28 cellular contexts compared by ENCODE assay signal in genomic region chr17:74357466-74357809, GRCh38. TPM values are rescaled to one million over a fixed set of nuclear protein-coding genes. Genes with fewer than 3 reads are reported as not detected.
DNase-seq lines count a peak whose midpoint lies in the region; ATAC-seq and TF ChIP-seq lines count a peak whose summit lies in the region.
"Had no signal": no experiment of that assay in that cellular context is flagged by ENCODE, and none has a peak within 500 bp of the region (broad histone marks: within the 10 kb centered on the region; RNA-seq: fewer than 3 reads in every experiment).

No MANE protein-coding gene starts in this region.

- peaks cover 11% of the 10 kb centered on the region for H3K27me3 Mint-ChIP-seq in Caco-2 (ENCODE audit: insufficient read depth, unreplicated experiment)

- H3K36me3 ChIP-seq in Caco-2 (ENCODE audit: control insufficient read depth, insufficient read depth, low read length): no peaks in the 10 kb centered on the region
- H3K36me3 ChIP-seq in NT2/D1 (ENCODE audit: insufficient read depth, insufficient read length, low read length): no peaks in the 10 kb centered on the region
- no peaks in the 10 kb centered on the region for H3K36me3 ChIP-seq in iPS DF 6.9 (ENCODE audit: control insufficient read depth, insufficient read depth, low read length)
- H3K36me3 ChIP-seq in spleen: no peaks in the 10 kb centered on the region
- H3K36me3 ChIP-seq: tibial artery had no signal

- no peak for TF ChIP-seq CTCF in Caco-2 (IDR thresholded peaks at IDR 0.05; ENCODE audit: insufficient read depth in 1 of 2, low read depth in 1 of 2, low read length in 1 of 2, severe bottlenecking in 1 of 2, unreplicated experiment in 1 of 2)
- no peak for TF ChIP-seq CTCF in spleen (IDR thresholded peaks at IDR 0.05 in 8 of 11, conservative IDR thresholded peaks at IDR 0.05 in 3 of 11)

- no peak overlapping the region for H3K27ac ChIP-seq in iPS DF 6.9 (ENCODE audit: low read length)
- H3K27ac ChIP-seq in spleen: peak overlapping the region in 1 of 8 donors; percentile 43
- H3K27ac ChIP-seq: tibial artery had no signal

- ATAC-seq in HG02798 (IDR thresholded peaks at IDR 0.05; ENCODE audit: poor library complexity, unreplicated experiment): no peak
- ATAC-seq: activated naive CD8-positive, alpha-beta T cell treated with anti-CD3 and anti-CD28 coated beads, Interleukin-2, amount 50 U/mL, for 24 hours; esophagus mucosa had no signal

- no peak for DNase-seq in Caco-2
- DNase-seq in NT2/D1 (ENCODE audit: low read depth, low spot score): no peak
- DNase-seq in iPS DF 6.9 (ENCODE audit: low read depth, low spot score): no peak
- no peak for DNase-seq in spleen
- DNase-seq in activated CD4-positive, alpha-beta T cell treated with anti-CD3 and anti-CD28 coated beads for 1 hour: no peak
- no peak for DNase-seq in 8988T
- DNase-seq in activated naive CD4-positive, alpha-beta T cell treated with Interleukin-2 at 50 U/mL for 16 hours: no peak
- DNase-seq: activated naive CD8-positive, alpha-beta T cell treated with anti-CD3 and anti-CD28 coated beads, Interleukin-2, amount 50 U/mL, for 24 hours; activated T-cell treated with anti-CD3 and anti-CD28 coated beads for 4 hours; CD8-positive, alpha-beta T cell; DMS153; effector CD8-positive, alpha-beta T cell; naive thymus-derived CD4-positive, alpha-beta T cell; NCI-H1694; NCI-H2171 treated with DMSO at 0.1 percent for 48 hours; NCI-H524 treated with DMSO at 0.1 percent for 48 hours; stimulated activated CD4-positive, alpha-beta T cell treated with anti-CD3 and anti-CD28 coated beads, Interleukin-4, amount 100 ng/mL, for 4 hours; stimulated activated naive CD4-positive, alpha-beta T cell treated with Interleukin-2 at 50 U/mL for 16 hours; tibial artery had no signal

- no peak for TF ChIP-seq POLR2A in spleen (IDR thresholded peaks at IDR 0.05)

- no peak overlapping the region for H3K4me3 Mint-ChIP-seq in Caco-2 (ENCODE audit: unreplicated experiment)
- H3K4me3 Mint-ChIP-seq: activated CD8-positive, alpha-beta T cell treated with anti-CD3 and anti-CD28 coated beads, Interleukin-2, amount 10 ng/mL, durations not matched to agents 7 days and 5 days; activated naive CD8-positive, alpha-beta T cell treated with anti-CD3 and anti-CD28 coated beads, Interleukin-2, amount 50 U/mL, for 24 hours had no signal

- H3K36me3 Mint-ChIP-seq in Caco-2 (ENCODE audit: insufficient read depth, unreplicated experiment): no peaks in the 10 kb centered on the region
- H3K36me3 Mint-ChIP-seq: CD8-positive, alpha-beta T cell; naive thymus-derived CD4-positive, alpha-beta T cell had no signal

- CTCF ChIA-PET in Caco-2 (lab: Charles Lee): interaction anchor here (0.7 to 1.4 kb wide), 4 partner anchors 10 to 22 kb away, joined by 3 to 4 read pairs (median 3); partner anchors contain the start of gene GPR142

- no peaks in the 10 kb centered on the region for H3K9me3 ChIP-seq in Caco-2
- H3K9me3 ChIP-seq in NT2/D1 (ENCODE audit: insufficient read depth, low read length): peaks cover 4% of the 10 kb centered on the region; the same call in 1 of the 2 replicates
- no peaks in the 10 kb centered on the region for H3K9me3 ChIP-seq in iPS DF 6.9 (ENCODE audit: control insufficient read depth, insufficient read depth, low read length)
- no peaks in the 10 kb centered on the region for H3K9me3 ChIP-seq in spleen
- H3K9me3 ChIP-seq: tibial artery had no signal

- no peak overlapping the region for H3K27ac Mint-ChIP-seq in Caco-2 (ENCODE audit: unreplicated experiment)
- H3K27ac Mint-ChIP-seq: activated CD8-positive, alpha-beta T cell treated with anti-CD3 and anti-CD28 coated beads, Interleukin-2, amount 10 ng/mL, durations not matched to agents 7 days and 5 days; activated naive CD8-positive, alpha-beta T cell treated with anti-CD3 and anti-CD28 coated beads, Interleukin-2, amount 50 U/mL, for 24 hours; CD8-positive, alpha-beta T cell; naive thymus-derived CD4-positive, alpha-beta T cell had no signal

- POLR2A ChIA-PET in Caco-2 (lab: Charles Lee): no interaction called here

- no TSS peak for BruUV-seq in Caco-2 (replicated peaks; lab: Mats Ljungman, UMichigan)

- H3K4me3 ChIP-seq in Caco-2 (ENCODE audit: low read depth, low read length) (peak overlapping the region; percentile 33), NT2/D1 (ENCODE audit: insufficient read length, low read depth) (no peak overlapping the region), iPS DF 6.9 (ENCODE audit: low read length) (peak overlapping the region; percentile 33; the same call in 1 of the 2 replicates), spleen (peak overlapping the region in 7 of 8 donors; percentile 25 to 64 (median 29))

- no peaks in the 10 kb centered on the region for H3K9me3 Mint-ChIP-seq in Caco-2 (ENCODE audit: unreplicated experiment)
- H3K9me3 Mint-ChIP-seq: activated naive CD8-positive, alpha-beta T cell treated with anti-CD3 and anti-CD28 coated beads, Interleukin-2, amount 50 U/mL, for 24 hours; CD8-positive, alpha-beta T cell; naive thymus-derived CD4-positive, alpha-beta T cell had no signal

- intact Hi-C loops in Caco-2 (cut with micrococcal nuclease; ENCODE audit: unreplicated experiment) (no loop called here), spleen (cut with DNase I; ENCODE audit: low total_unique reads) (loop anchor here (5.0 kb wide), 1 partner anchor 55 kb away; no protein-coding TSS in a partner anchor)

- H3K27me3 ChIP-seq in Caco-2 (replicated peaks; ENCODE audit: control insufficient read depth, insufficient read depth, low read length) (no peaks in the 10 kb centered on the region; the same call in 1 of the 2 replicates), NT2/D1 (ENCODE audit: insufficient read depth, insufficient read length) (peaks cover 64% of the 10 kb centered on the region), iPS DF 6.9 (ENCODE audit: control insufficient read depth, insufficient read depth, low read length) (peaks cover 43% of the 10 kb centered on the region), spleen (replicated peaks in 1 of 7) (peaks cover 6 to 100% (median 59%) of the 10 kb centered on the region in 7 donors)

- H3K4me1 Mint-ChIP-seq in Caco-2 (ENCODE audit: low read depth, unreplicated experiment): no peaks in the 10 kb centered on the region

- no CpG with 5 or more reads among the region's 32 CpGs for WGBS in iPS DF 6.9 (ENCODE audit: insufficient coverage, insufficient read length)
- 23 to 83% (median 31%) methylated on average over 4 to 32 of the region's 32 CpGs for whole genome bisulfite sequencing in spleen, 5 donors

- H3K4me1 ChIP-seq in Caco-2: no peaks in the 10 kb centered on the region
- H3K4me1 ChIP-seq in NT2/D1 (ENCODE audit: insufficient read depth, insufficient read length): peaks cover 28% of the 10 kb centered on the region
- H3K4me1 ChIP-seq in iPS DF 6.9 (ENCODE audit: control insufficient read depth, insufficient read depth, low read length): peaks cover 8% of the 10 kb centered on the region
- peaks cover 6 to 65% (median 46%) of the 10 kb centered on the region in 6 donors for H3K4me1 ChIP-seq in spleen

- peak overlapping the region; percentile 57 for H3K9ac ChIP-seq in NT2/D1 (ENCODE audit: insufficient read length, low read depth)

RNA-seq across cellular contexts. Expression of gene BTBD17, which starts 4.2 kb away (rescaled TPM):
- total RNA-seq in Caco-2 (2022) (not detected in 2 replicates), spleen (under 1 TPM in 1 of 7 donors, not detected in 6; 0.51 TPM)
- polyA plus RNA-seq in spleen: under 1 TPM in 1 of 3 donors, not detected in 2; 0.06 TPM
- total RNA-seq: activated CD8-positive, alpha-beta T cell treated with anti-CD3 and anti-CD28 coated beads, Interleukin-2, amount 10 ng/mL, durations not matched to agents 7 days and 5 days; CD8-positive, alpha-beta T cell; esophagus mucosa; G401; mesenteric fat pad; naive thymus-derived CD4-positive, alpha-beta T cell; T-helper 1 cell treated with Interleukin-12 subunit alpha and Interleukin-12 subunit beta and Interleukin-4 antibody, amounts not matched to agents 30 ng/mL and 1 ng/mL, for 36 hours had no signal
- polyA plus RNA-seq: naive thymus-derived CD4-positive, alpha-beta T cell had no signal

RNA-seq across cellular contexts. Expression of gene GPR142, which starts 9.9 kb away (rescaled TPM):
- not detected in 2 replicates for total RNA-seq in Caco-2 (2022)
- 1 to 10 TPM in 6 of 7 donors, under 1 TPM in 1; 0.85 to 3.1 (median 2.2) TPM for total RNA-seq in spleen
- under 1 TPM; 0.09 to 0.93 (median 0.18) TPM for polyA plus RNA-seq in spleen
- total RNA-seq: activated CD8-positive, alpha-beta T cell treated with anti-CD3 and anti-CD28 coated beads, Interleukin-2, amount 10 ng/mL, durations not matched to agents 7 days and 5 days; CD8-positive, alpha-beta T cell; cerebellum; esophagus mucosa; frontal cortex; G401; mesenteric fat pad; naive thymus-derived CD4-positive, alpha-beta T cell; omental fat pad; T-helper 1 cell treated with Interleukin-12 subunit alpha and Interleukin-12 subunit beta and Interleukin-4 antibody, amounts not matched to agents 30 ng/mL and 1 ng/mL, for 36 hours had no signal
- polyA plus RNA-seq: naive thymus-derived CD4-positive, alpha-beta T cell had no signal

RNA-seq across cellular contexts. Expression of gene KIF19, which starts 31.4 kb away (rescaled TPM):
- total RNA-seq in Caco-2 (2022) (not detected in 2 replicates), spleen (10 to 100 TPM; 15.9 to 48.2 (median 24.1) TPM)
- polyA plus RNA-seq in spleen: 10 to 100 TPM in 2 of 3 donors, 1 to 10 TPM in 1; 5.7 to 22.8 (median 13.3) TPM
- total RNA-seq: frontal cortex, G401 had no signal
- polyA plus RNA-seq: naive thymus-derived CD4-positive, alpha-beta T cell had no signal

Comparison
In these comparisons a context has a peak if more than half of its experiments do, and no peak if none do; other contexts are left out.
1. RNA of gene KIF19, which starts 31.4 kb away (total RNA-seq): 15.9 to 48.2 TPM in spleen; not detected in Caco-2; every median in the first group is over 10 times any median in the second.